In genomic region chr2:237348281-237348865, GRCh38 we compare ENCODE assay signal across 22 cellular contexts.
"Had no signal": no experiment of that assay in that cellular context is flagged by ENCODE, and none has a peak within 500 bp of the region (broad histone marks: within the 10 kb centered on the region; RNA-seq: fewer than 3 reads in every experiment).

No MANE protein-coding gene starts in this region.

- H3K36me3 Mint-ChIP-seq: stimulated activated naive B cell treated with anti-CD40 and anti-IgM and Interleukin-4, amounts not matched to agents 10 μg/mL and 1 μg/mL and 100 μg/mL, for 72 hours had no signal

- H3K9me3 Mint-ChIP-seq: activated B cell treated with CpG ODN at 0.5 μM for 24 hours; activated CD4-positive, alpha-beta T cell treated with anti-CD3 and anti-CD28 coated beads, Interleukin-2, amount 10 ng/mL, durations not matched to agents 24 days and 14 days; activated naive CD4-positive, alpha-beta T cell treated with anti-CD3 and anti-CD28 coated beads for 36 hours; activated T-cell treated with anti-CD3 and anti-CD28 coated beads, Interleukin-2, amount 50 U/mL, for 4 hours; nephron progenitor cell; T-helper 2 cell treated with Interferon-gamma antibody and Interleukin-4, amounts not matched to agents 5 μg/mL and 100 μg/mL, for 36 hours had no signal

- H3K9me3 ChIP-seq: prostate gland, thyroid gland had no signal

- FAIRE-seq: keratinocyte had no signal

- H3K27me3 Mint-ChIP-seq: activated CD4-positive, alpha-beta T cell treated with anti-CD3 and anti-CD28 coated beads, Interleukin-2, amount 10 ng/mL, durations not matched to agents 24 days and 14 days had no signal

- H3K27ac Mint-ChIP-seq: activated B cell treated with CpG ODN at 0.5 μM for 24 hours; activated CD4-positive, alpha-beta T cell treated with anti-CD3 and anti-CD28 coated beads, Interleukin-2, amount 10 ng/mL, durations not matched to agents 24 days and 14 days; activated CD8-positive, alpha-beta T cell treated with anti-CD3 and anti-CD28 coated beads, Interleukin-2, amount 10 ng/mL, durations not matched to agents 7 days and 5 days; activated naive CD4-positive, alpha-beta T cell treated with anti-CD3 and anti-CD28 coated beads for 36 hours; nephron progenitor cell; stimulated activated naive B cell treated with anti-CD40 and anti-IgM and Interleukin-4, amounts not matched to agents 10 μg/mL and 1 μg/mL and 100 μg/mL, for 72 hours; T-helper 2 cell treated with Interferon-gamma antibody and Interleukin-4, amounts not matched to agents 5 μg/mL and 100 μg/mL, for 36 hours had no signal

- H3K4me3 Mint-ChIP-seq: activated B cell treated with CpG ODN at 0.5 μM for 24 hours; activated CD4-positive, alpha-beta T cell treated with anti-CD3 and anti-CD28 coated beads, Interleukin-2, amount 10 ng/mL, durations not matched to agents 24 days and 14 days; activated CD8-positive, alpha-beta T cell treated with anti-CD3 and anti-CD28 coated beads, Interleukin-2, amount 10 ng/mL, durations not matched to agents 7 days and 5 days; activated naive CD4-positive, alpha-beta T cell treated with anti-CD3 and anti-CD28 coated beads for 36 hours; activated T-cell treated with anti-CD3 and anti-CD28 coated beads, Interleukin-2, amount 50 U/mL, for 4 hours; nephron progenitor cell; stimulated activated naive B cell treated with anti-CD40 and anti-IgM and Interleukin-4, amounts not matched to agents 10 μg/mL and 1 μg/mL and 100 μg/mL, for 72 hours; T-helper 2 cell treated with Interferon-gamma antibody and Interleukin-4, amounts not matched to agents 5 μg/mL and 100 μg/mL, for 36 hours had no signal

- H3K27me3 ChIP-seq: thyroid gland had no signal

- H3K4me1 Mint-ChIP-seq: activated B cell treated with CpG ODN at 0.5 μM for 24 hours; activated CD4-positive, alpha-beta T cell treated with anti-CD3 and anti-CD28 coated beads, Interleukin-2, amount 10 ng/mL, durations not matched to agents 24 days and 14 days; stimulated activated naive B cell treated with anti-CD40 and anti-IgM and Interleukin-4, amounts not matched to agents 10 μg/mL and 1 μg/mL and 100 μg/mL, for 72 hours had no signal

- ATAC-seq: activated CD8-positive, alpha-beta T cell treated with anti-CD3 and anti-CD28 coated beads, Interleukin-2, amount 10 ng/mL, durations not matched to agents 7 days and 5 days; activated T-cell treated with anti-CD3 and anti-CD28 coated beads, Interleukin-2, amount 50 U/mL, for 4 hours; esophagus mucosa; right cardiac atrium; stimulated activated naive B cell treated with anti-CD40 and anti-IgM and Interleukin-4, amounts not matched to agents 10 μg/mL and 1 μg/mL and 100 μg/mL, for 72 hours had no signal

- DNase-seq: activated B cell treated with CpG ODN at 0.5 μM for 24 hours; activated CD4-positive, alpha-beta T cell treated with anti-CD3 and anti-CD28 coated beads, Interleukin-2, amount 10 ng/mL, durations not matched to agents 24 days and 14 days; activated CD8-positive, alpha-beta memory T cell treated with anti-CD3 and anti-CD28 coated beads, Interleukin-2, amount 50 U/mL, for 4 hours; activated CD8-positive, alpha-beta T cell treated with anti-CD3 and anti-CD28 coated beads, Interleukin-2, amount 10 ng/mL, durations not matched to agents 7 days and 5 days; activated naive CD4-positive, alpha-beta T cell treated with anti-CD3 and anti-CD28 coated beads for 36 hours; activated T-cell treated with anti-CD3 and anti-CD28 coated beads, Interleukin-2, amount 50 U/mL, for 4 hours; aorta; cerebellar nuclear complex; cortex of kidney; hypothalamus; nephron progenitor cell; occipital lobe; right cardiac atrium; stimulated activated CD4-positive, alpha-beta T cell treated with anti-CD3 and anti-CD28 coated beads, Interleukin-4, amount 100 ng/mL, for 24 hours; stimulated activated naive B cell treated with anti-CD40 and anti-IgM and Interleukin-4, amounts not matched to agents 10 μg/mL and 1 μg/mL and 100 μg/mL, for 72 hours; thyroid gland had no signal

- H3K4me1 ChIP-seq: prostate gland, thyroid gland had no signal

- H3K36me3 ChIP-seq: prostate gland, thyroid gland had no signal

- H3K4me3 ChIP-seq: lung, prostate gland, SK-N-MC, thyroid gland had no signal

- H3K27ac ChIP-seq: prostate gland, SK-N-MC, thyroid gland had no signal
